In genomic region chrX:15680401-15680800, GRCh38 we compare ENCODE assay signal across 8 cellular contexts. TPM values are rescaled to one million over a fixed set of nuclear protein-coding genes. Genes with fewer than 3 reads are reported as not detected.
A peak's percentile ranks its signal among the peaks of the same experiment; 100 is the strongest.
DNase-seq lines count a peak whose midpoint lies in the region; ATAC-seq and TF ChIP-seq lines count a peak whose summit lies in the region.

No MANE protein-coding gene starts in this region.

- ATAC-seq in esophagus mucosa: no peak

- no peak overlapping the region for H3K27ac ChIP-seq in HL-60 (replicated peaks)

- H3K36me3 Mint-ChIP-seq in brain: peaks cover 22% of the 10 kb centered on the region

- no peaks in the 10 kb centered on the region for H3K9me3 Mint-ChIP-seq in brain

- TF ChIP-seq CTCF in HL-60 (IDR thresholded peaks at IDR 0.05; ENCODE audit: insufficient read depth, low read length) (no peak), brain (conservative IDR thresholded peaks at IDR 0.05) (no peak)

- no peak overlapping the region for H3K4me3 Mint-ChIP-seq in brain

- peak overlapping the region in 3 of 5 experiments; percentile 4 to 69 (median 26) for H3K27ac Mint-ChIP-seq in brain

- no peaks in the 10 kb centered on the region for H3K27me3 ChIP-seq in HL-60 (ENCODE audit: insufficient read depth, poor library complexity, severe bottlenecking)

- H3K4me1 Mint-ChIP-seq in brain: peaks cover 43% of the 10 kb centered on the region

- H3K4me3 ChIP-seq in HL-60 (replicated peaks; ENCODE audit: insufficient read depth, low read length): no peak overlapping the region

- no peaks in the 10 kb centered on the region for H3K27me3 Mint-ChIP-seq in brain

- DNase-seq in NOMO-1 treated with DMSO at 0.1 percent for 48 hours (lab: John Stamatoyannopoulos, UW; ENCODE audit: unreplicated experiment): peak; percentile 21
- no peak for DNase-seq in NOMO-1 treated with dmso at 0.1 percent for 144 hours (lab: John Stamatoyannopoulos, UW; ENCODE audit: unreplicated experiment)
- peak; percentile 25 to 41 for DNase-seq in HL-60 (ENCODE audit: low read depth in 1 of 2, low spot score in 1 of 2)
- DNase-seq in renal cortical epithelial cell (ENCODE audit: low read depth): peak; percentile 68
- DNase-seq in NAMALWA (ENCODE audit: low spot score): no peak
- DNase-seq in superior temporal gyrus (ENCODE audit: extremely low spot score): no peak

RNA-seq across cellular contexts. Expression of gene CLTRN, which starts 15.8 kb away (rescaled TPM):
- polyA plus RNA-seq in brain (ENCODE audit: insufficient read depth, low read depth, low replicate concordance): 1.6 TPM
- 2.8 and 3.0 TPM in 2 replicates for total RNA-seq in renal cortical epithelial cell
- 0.20 TPM for total RNA-seq in esophagus mucosa

RNA-seq across cellular contexts. Expression of gene CA5B, which starts 57.7 kb away (rescaled TPM):
- 3.0 TPM for polyA plus RNA-seq in brain (ENCODE audit: insufficient read depth, low read depth, low replicate concordance)
- 2.1 and 5.4 TPM in 2 replicates for total RNA-seq in renal cortical epithelial cell
- total RNA-seq in esophagus mucosa: 10.6 TPM

Comparison
In these comparisons a context has a peak if more than half of its experiments do, and no peak if none do; other contexts are left out.
1. DNase-seq: peak in NOMO-1 treated with DMSO at 0.1 percent for 48 hours (single experiment), HL-60 (2 of 2) and renal cortical epithelial cell (single experiment); none in NOMO-1 treated with dmso at 0.1 percent for 144 hours (single experiment), NAMALWA (single experiment) and superior temporal gyrus (single experiment).